Comparison of ENCODE assay signal across 16 cellular contexts in the genomic region with DNA sequence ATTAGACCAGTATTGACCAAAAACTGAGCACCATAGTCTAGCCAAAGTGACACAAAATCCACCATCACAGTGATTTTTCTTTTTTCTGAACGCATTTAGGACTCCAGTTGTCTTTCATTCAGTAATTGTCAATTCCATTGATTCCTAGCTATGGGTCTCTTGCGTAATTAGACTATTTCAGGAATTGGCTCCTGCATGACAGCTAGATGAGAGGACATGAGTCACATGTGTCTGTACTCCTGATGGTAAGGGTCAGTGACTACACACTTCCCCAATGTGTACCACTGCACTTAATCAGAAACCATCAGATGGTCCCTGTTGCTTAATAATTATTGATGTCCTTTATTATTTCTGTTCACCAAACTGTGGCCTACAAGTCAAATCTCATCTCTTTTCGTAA.
A peak's percentile ranks its signal among the peaks of the same experiment; 100 is the strongest.
DNase-seq lines count a peak whose midpoint lies in the region; ATAC-seq and TF ChIP-seq lines count a peak whose summit lies in the region.
"Had no signal": no experiment of that assay in that cellular context is flagged by ENCODE, and none has a peak within 500 bp of the region (broad histone marks: within the 10 kb centered on the region; RNA-seq: fewer than 3 reads in every experiment).

No MANE protein-coding gene starts in this region.

- H3K79me2 ChIP-seq in GM23338 (replicated peaks; ENCODE audit: insufficient read depth) = no peaks in the 10 kb centered on the region

- POLR2A ChIA-PET in RWPE1 (lab: Yijun Ruan, JAX; ENCODE audit: low non-redundant PET) = no interaction called here

- H3K9me2 ChIP-seq in GM23338 (ENCODE audit: insufficient read depth) = no peaks in the 10 kb centered on the region

- no peaks in the 10 kb centered on the region for H3K9me3 Mint-ChIP-seq in GM23338
- H3K9me3 Mint-ChIP-seq: H9 had no signal

- H4K20me1 ChIP-seq in GM23338 (replicated peaks; ENCODE audit: insufficient read depth) = no peaks in the 10 kb centered on the region

- H3K4me1 ChIP-seq in GM23338 (ENCODE audit: insufficient read depth) (no peaks in the 10 kb centered on the region), sigmoid colon (no peaks in the 10 kb centered on the region), SJCRH30 (no peaks in the 10 kb centered on the region)

- H3K4me2 ChIP-seq in GM23338 = no peak overlapping the region

- H3K36me3 ChIP-seq in GM23338 (ENCODE audit: insufficient read depth) = no peaks in the 10 kb centered on the region
- H3K36me3 ChIP-seq in sigmoid colon = no peaks in the 10 kb centered on the region
- no peaks in the 10 kb centered on the region for H3K36me3 ChIP-seq in SJCRH30

- H3K4me3 Mint-ChIP-seq in GM23338 = no peak overlapping the region
- H3K4me3 Mint-ChIP-seq: B cell; CD4-positive, alpha-beta T cell; H9 had no signal

- no peak overlapping the region for H3K4me3 ChIP-seq in GM23338
- no peak overlapping the region for H3K4me3 ChIP-seq in epithelial cell of proximal tubule (ENCODE audit: low read depth, low read length)
- no peak overlapping the region for H3K4me3 ChIP-seq in dorsolateral prefrontal cortex
- H3K4me3 ChIP-seq in sigmoid colon = no peak overlapping the region
- H3K4me3 ChIP-seq in SJCRH30 = no peak overlapping the region
- H3K4me3 ChIP-seq: GM23248 had no signal

- no peaks in the 10 kb centered on the region for H3K27me3 Mint-ChIP-seq in GM23338 (ENCODE audit: insufficient read depth, low read depth, poor library complexity)
- H3K27me3 Mint-ChIP-seq: B cell; CD4-positive, alpha-beta T cell had no signal

- H3K36me3 Mint-ChIP-seq in GM23338 (ENCODE audit: low read depth) = no peaks in the 10 kb centered on the region

- CTCF ChIA-PET in RWPE1 (lab: Yijun Ruan, JAX) = no interaction called here

- no peaks in the 10 kb centered on the region for H3F3A ChIP-seq in GM23338 (replicated peaks; ENCODE audit: low read depth)

- H3K4me1 Mint-ChIP-seq in GM23338 = no peaks in the 10 kb centered on the region
- H3K4me1 Mint-ChIP-seq: B cell, H9 had no signal

- no peak for DNase-seq in GM23338 (ENCODE audit: low spot score)
- DNase-seq in RWPE1 (ENCODE audit: low spot score) = peak; percentile 5
- DNase-seq in epithelial cell of proximal tubule (ENCODE audit: low read depth) = peak; percentile 80
- DNase-seq in renal cortical epithelial cell (ENCODE audit: low read depth) = peak; percentile 90
- no peak for DNase-seq in dorsolateral prefrontal cortex
- DNase-seq in sigmoid colon = no peak
- no peak for DNase-seq in SJCRH30
- DNase-seq: 8988T; C1 segment of cervical spinal cord; Calu3; CD4-positive, alpha-beta T cell; DMS 273 treated with DMSO at 0.1 percent for 48 hours; GM23248; H9 had no signal

- H3K27me3 ChIP-seq in GM23338 (ENCODE audit: insufficient read depth) (no peaks in the 10 kb centered on the region), dorsolateral prefrontal cortex (no peaks in the 10 kb centered on the region), sigmoid colon (no peaks in the 10 kb centered on the region), SJCRH30 (no peaks in the 10 kb centered on the region)

- TF ChIP-seq CTCF in GM23338 (conservative IDR thresholded peaks at IDR 0.05; ENCODE audit: low read depth in 2 of 2) (no peak), RWPE1 (conservative IDR thresholded peaks at IDR 0.05; ENCODE audit: low read depth) (no peak), epithelial cell of proximal tubule (conservative IDR thresholded peaks at IDR 0.05; ENCODE audit: low read depth, low read length) (no peak), dorsolateral prefrontal cortex (IDR thresholded peaks at IDR 0.05 in 54 of 56, conservative IDR thresholded peaks at IDR 0.05 in 2 of 56; ENCODE audit: low read depth in 1 of 56, partially characterized antibody in 56 of 56) (no peak), sigmoid colon (IDR thresholded peaks at IDR 0.05) (no peak)

- H3K27ac Mint-ChIP-seq in GM23338 = no peak overlapping the region
- H3K27ac Mint-ChIP-seq: B cell; CD4-positive, alpha-beta T cell; H9 had no signal

- no peak for TF ChIP-seq POLR2A in sigmoid colon (IDR thresholded peaks at IDR 0.05)

- peak overlapping the region; percentile 84 for H2AFZ ChIP-seq in GM23338
- H2AFZ ChIP-seq: GM23248 had no signal

- H3K9me3 ChIP-seq in sigmoid colon (peaks cover 0 to 4% (median 0%) of the 10 kb centered on the region in 4 donors), SJCRH30 (replicated peaks) (no peaks in the 10 kb centered on the region)

- H3K27ac ChIP-seq in GM23338 (ENCODE audit: low read depth) (no peak overlapping the region), RWPE1 (no peak overlapping the region), dorsolateral prefrontal cortex (no peak overlapping the region), sigmoid colon (no peak overlapping the region), SJCRH30 (no peak overlapping the region)
- H3K27ac ChIP-seq: GM23248 had no signal

- ATAC-seq in GM23338 (no peak), HG03432 (IDR thresholded peaks at IDR 0.05; ENCODE audit: unreplicated experiment) (no peak)

- TF ChIP-seq EP300 in sigmoid colon (IDR thresholded peaks at IDR 0.05) = no peak

- WGBS in sigmoid colon, 2 donors = 86 to 89% methylated on average over 3 of the region's 3 CpGs

- intact Hi-C loops in dorsolateral prefrontal cortex (cut with DNase I) = no loop called here
- intact Hi-C loops in sigmoid colon (cut with DNase I) = no loop called here

TF ChIP-seq in GM23338, 12 proteins besides CTCF, POLR2A, EP300 and RAD21:
- TF ChIP-seq, protein P1, sequence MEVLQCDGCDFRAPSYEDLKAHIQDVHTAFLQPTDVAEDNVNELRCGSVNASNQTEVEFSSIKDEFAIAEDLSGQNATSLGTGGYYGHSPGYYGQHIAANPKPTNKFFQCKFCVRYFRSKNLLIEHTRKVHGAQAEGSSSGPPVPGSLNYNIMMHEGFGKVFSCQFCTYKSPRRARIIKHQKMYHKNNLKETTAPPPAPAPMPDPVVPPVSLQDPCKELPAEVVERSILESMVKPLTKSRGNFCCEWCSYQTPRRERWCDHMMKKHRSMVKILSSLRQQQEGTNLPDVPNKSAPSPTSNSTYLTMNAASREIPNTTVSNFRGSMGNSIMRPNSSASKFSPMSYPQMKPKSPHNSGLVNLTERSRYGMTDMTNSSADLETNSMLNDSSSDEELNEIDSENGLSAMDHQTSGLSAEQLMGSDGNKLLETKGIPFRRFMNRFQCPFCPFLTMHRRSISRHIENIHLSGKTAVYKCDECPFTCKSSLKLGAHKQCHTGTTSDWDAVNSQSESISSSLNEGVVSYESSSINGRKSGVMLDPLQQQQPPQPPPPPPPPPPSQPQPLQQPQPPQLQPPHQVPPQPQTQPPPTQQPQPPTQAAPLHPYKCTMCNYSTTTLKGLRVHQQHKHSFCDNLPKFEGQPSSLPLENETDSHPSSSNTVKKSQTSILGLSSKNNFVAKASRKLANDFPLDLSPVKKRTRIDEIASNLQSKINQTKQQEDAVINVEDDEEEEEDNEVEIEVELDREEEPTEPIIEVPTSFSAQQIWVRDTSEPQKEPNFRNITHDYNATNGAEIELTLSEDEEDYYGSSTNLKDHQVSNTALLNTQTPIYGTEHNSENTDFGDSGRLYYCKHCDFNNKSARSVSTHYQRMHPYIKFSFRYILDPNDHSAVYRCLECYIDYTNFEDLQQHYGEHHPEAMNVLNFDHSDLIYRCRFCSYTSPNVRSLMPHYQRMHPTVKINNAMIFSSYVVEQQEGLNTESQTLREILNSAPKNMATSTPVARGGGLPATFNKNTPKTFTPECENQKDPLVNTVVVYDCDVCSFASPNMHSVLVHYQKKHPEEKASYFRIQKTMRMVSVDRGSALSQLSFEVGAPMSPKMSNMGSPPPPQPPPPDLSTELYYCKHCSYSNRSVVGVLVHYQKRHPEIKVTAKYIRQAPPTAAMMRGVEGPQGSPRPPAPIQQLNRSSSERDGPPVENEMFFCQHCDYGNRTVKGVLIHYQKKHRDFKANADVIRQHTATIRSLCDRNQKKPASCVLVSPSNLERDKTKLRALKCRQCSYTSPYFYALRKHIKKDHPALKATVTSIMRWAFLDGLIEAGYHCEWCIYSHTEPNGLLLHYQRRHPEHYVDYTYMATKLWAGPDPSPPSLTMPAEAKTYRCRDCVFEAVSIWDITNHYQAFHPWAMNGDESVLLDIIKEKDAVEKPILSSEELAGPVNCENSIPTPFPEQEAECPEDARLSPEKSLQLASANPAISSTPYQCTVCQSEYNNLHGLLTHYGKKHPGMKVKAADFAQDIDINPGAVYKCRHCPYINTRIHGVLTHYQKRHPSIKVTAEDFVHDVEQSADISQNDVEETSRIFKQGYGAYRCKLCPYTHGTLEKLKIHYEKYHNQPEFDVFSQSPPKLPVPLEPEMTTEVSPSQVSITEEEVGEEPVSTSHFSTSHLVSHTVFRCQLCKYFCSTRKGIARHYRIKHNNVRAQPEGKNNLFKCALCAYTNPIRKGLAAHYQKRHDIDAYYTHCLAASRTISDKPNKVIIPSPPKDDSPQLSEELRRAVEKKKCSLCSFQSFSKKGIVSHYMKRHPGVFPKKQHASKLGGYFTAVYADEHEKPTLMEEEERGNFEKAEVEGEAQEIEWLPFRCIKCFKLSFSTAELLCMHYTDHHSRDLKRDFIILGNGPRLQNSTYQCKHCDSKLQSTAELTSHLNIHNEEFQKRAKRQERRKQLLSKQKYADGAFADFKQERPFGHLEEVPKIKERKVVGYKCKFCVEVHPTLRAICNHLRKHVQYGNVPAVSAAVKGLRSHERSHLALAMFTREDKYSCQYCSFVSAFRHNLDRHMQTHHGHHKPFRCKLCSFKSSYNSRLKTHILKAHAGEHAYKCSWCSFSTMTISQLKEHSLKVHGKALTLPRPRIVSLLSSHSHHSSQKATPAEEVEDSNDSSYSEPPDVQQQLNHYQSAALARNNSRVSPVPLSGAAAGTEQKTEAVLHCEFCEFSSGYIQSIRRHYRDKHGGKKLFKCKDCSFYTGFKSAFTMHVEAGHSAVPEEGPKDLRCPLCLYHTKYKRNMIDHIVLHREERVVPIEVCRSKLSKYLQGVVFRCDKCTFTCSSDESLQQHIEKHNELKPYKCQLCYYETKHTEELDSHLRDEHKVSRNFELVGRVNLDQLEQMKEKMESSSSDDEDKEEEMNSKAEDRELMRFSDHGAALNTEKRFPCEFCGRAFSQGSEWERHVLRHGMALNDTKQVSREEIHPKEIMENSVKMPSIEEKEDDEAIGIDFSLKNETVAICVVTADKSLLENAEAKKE (CRISPR knock-in tag; IDR thresholded peaks at IDR 0.05) = no peak
- TF ChIP-seq, protein P2, sequence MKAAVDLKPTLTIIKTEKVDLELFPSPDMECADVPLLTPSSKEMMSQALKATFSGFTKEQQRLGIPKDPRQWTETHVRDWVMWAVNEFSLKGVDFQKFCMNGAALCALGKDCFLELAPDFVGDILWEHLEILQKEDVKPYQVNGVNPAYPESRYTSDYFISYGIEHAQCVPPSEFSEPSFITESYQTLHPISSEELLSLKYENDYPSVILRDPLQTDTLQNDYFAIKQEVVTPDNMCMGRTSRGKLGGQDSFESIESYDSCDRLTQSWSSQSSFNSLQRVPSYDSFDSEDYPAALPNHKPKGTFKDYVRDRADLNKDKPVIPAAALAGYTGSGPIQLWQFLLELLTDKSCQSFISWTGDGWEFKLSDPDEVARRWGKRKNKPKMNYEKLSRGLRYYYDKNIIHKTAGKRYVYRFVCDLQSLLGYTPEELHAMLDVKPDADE (IDR thresholded peaks at IDR 0.05) = no peak

Comparison
In these comparisons a context has a peak if more than half of its experiments do, and no peak if none do; other contexts are left out.
1. DNase-seq: peak in RWPE1 (single experiment), epithelial cell of proximal tubule (single experiment) and renal cortical epithelial cell (single experiment); none in GM23338 (single experiment), dorsolateral prefrontal cortex (0 of 10), sigmoid colon (single experiment) and SJCRH30 (0 of 2).